8 cellular contexts compared by ENCODE assay signal in genomic region chr19:47601180-47601904, GRCh38. TPM values are rescaled to one million over a fixed set of nuclear protein-coding genes. Genes with fewer than 3 reads are reported as not detected.
A peak's percentile ranks its signal among the peaks of the same experiment; 100 is the strongest.
DNase-seq lines count a peak whose midpoint lies in the region; ATAC-seq and TF ChIP-seq lines count a peak whose summit lies in the region.

No MANE protein-coding gene starts in this region.

- H3K27me3 ChIP-seq in GM23248 (replicated peaks; ENCODE audit: insufficient read depth), result no peaks in the 10 kb centered on the region
- no peaks in the 10 kb centered on the region for H3K27me3 ChIP-seq in rectal smooth muscle tissue (ENCODE audit: control insufficient read depth, insufficient read depth, low read length)

- no peaks in the 10 kb centered on the region for H4K20me1 ChIP-seq in GM23248 (ENCODE audit: insufficient read depth)

- H3K4me3 ChIP-seq in GM23248, result peak overlapping the region; percentile 81
- peak overlapping the region; percentile 94 for H3K4me3 ChIP-seq in SK-N-MC
- H3K4me3 ChIP-seq in fibroblast of pulmonary artery (replicated peaks; ENCODE audit: low read depth, low read length), result peak overlapping the region; percentile 57
- H3K4me3 ChIP-seq in rectal smooth muscle tissue (ENCODE audit: low read length), result peak overlapping the region; percentile 93

- DNase-seq in GM23248 (peak; percentile 5), SK-N-MC (ENCODE audit: low read depth, low spot score) (no peak), fibroblast of pulmonary artery (ENCODE audit: low read depth) (no peak), SK-N-DZ (ENCODE audit: low spot score) (no peak), ACHN (no peak), NCI-H748 (lab: John Stamatoyannopoulos, UW; ENCODE audit: unreplicated experiment) (no peak)

- peak overlapping the region; percentile 85 for H3K9ac ChIP-seq in GM23248
- peak overlapping the region; percentile 92 for H3K9ac ChIP-seq in SK-N-MC (ENCODE audit: insufficient read length)
- no peak overlapping the region for H3K9ac ChIP-seq in rectal smooth muscle tissue (ENCODE audit: low read length)

- H3K9me3 ChIP-seq in GM23248 (ENCODE audit: low read depth) (no peaks in the 10 kb centered on the region), SK-N-MC (ENCODE audit: low read depth, low read length) (no peaks in the 10 kb centered on the region)

- H2AFZ ChIP-seq in GM23248, result peak overlapping the region; percentile 93

- no peak for ATAC-seq in HG03159 (IDR thresholded peaks at IDR 0.05; ENCODE audit: unreplicated experiment)

- peak overlapping the region; percentile 74 for H3K4me2 ChIP-seq in GM23248 (ENCODE audit: unreplicated experiment)

- WGBS in GM23248 (ENCODE audit: low coverage in 1 of 2, low lambda C conversion rate in 2 of 2, missing lambda C conversion rate in 2 of 2), 2 experiments, result 63 to 65% methylated on average over 16 to 17 of the region's 17 CpGs

- H3K4me1 ChIP-seq in GM23248 (ENCODE audit: insufficient read depth) (peaks cover 15% of the 10 kb centered on the region; the same call in 1 of the 2 replicates), rectal smooth muscle tissue (ENCODE audit: control insufficient read depth, insufficient read depth, low read length) (peaks cover 6% of the 10 kb centered on the region)

- no peaks in the 10 kb centered on the region for H3K79me2 ChIP-seq in GM23248 (ENCODE audit: insufficient read depth)

- H3K36me3 ChIP-seq in GM23248 (ENCODE audit: low read depth) (no peaks in the 10 kb centered on the region), SK-N-MC (ENCODE audit: insufficient read depth, low read length) (no peaks in the 10 kb centered on the region), rectal smooth muscle tissue (ENCODE audit: control insufficient read depth, insufficient read depth, low read length) (no peaks in the 10 kb centered on the region)

- H3K9me2 ChIP-seq in GM23248 (ENCODE audit: insufficient read depth), result no peaks in the 10 kb centered on the region

- no peak for TF ChIP-seq CTCF in fibroblast of pulmonary artery (IDR thresholded peaks at IDR 0.05; ENCODE audit: low read length, missing control alignments)

- H3K27ac ChIP-seq in GM23248 (peak overlapping the region; percentile 87), SK-N-MC (0 out of 2 replicates have a peak overlapping the region, but pooled peaks have one; percentile 92), rectal smooth muscle tissue (ENCODE audit: low read depth, low read length) (peak overlapping the region; percentile 95)

- H3F3A ChIP-seq in GM23248 (ENCODE audit: insufficient read depth), result peaks cover 34% of the 10 kb centered on the region

- in situ Hi-C loops in GM23248 (cut with MboI), result no loop called here
- in situ Hi-C loops in ACHN (cut with HindIII; ENCODE audit: low pct_ligation_motif_present, low pct_unique_long_range_greater_than_20kb, low sequenced_read_pairs), result no loop called here

RNA-seq across cellular contexts. Expression of gene BICRA, which starts 7.6 kb away (rescaled TPM):
- 0.86 and 3.8 TPM in 2 replicates for total RNA-seq in GM23248 (2014; rRNA removed; shearing (Covaris generic))
- 0.81 and 1.1 TPM in 2 replicates for polyA plus RNA-seq in GM23248 (2016; fragmentation: Nextera tagmentation; extraction: Ambion mirVana)
- polyA plus RNA-seq in SK-N-DZ (2014; cell fraction: cytosol; rRNA removed), result 0.51 and 0.93 TPM in 2 replicates
- 0.38 and 8.2 TPM in 2 replicates for polyA plus RNA-seq in SK-N-DZ (2014; cell fraction: nucleus; rRNA removed)

RNA-seq across cellular contexts. Expression of gene ZNF541, which starts 28.4 kb away (rescaled TPM):
- total RNA-seq in GM23248 (2014; rRNA removed; shearing (Covaris generic)), result not detected in 2 replicates
- 0.11 and 0.15 TPM in 2 replicates for polyA plus RNA-seq in GM23248 (2016; fragmentation: Nextera tagmentation; extraction: Ambion mirVana)
- 0.05 TPM in 1 of 2 replicates, not detected in the other for polyA plus RNA-seq in SK-N-DZ (2014; cell fraction: cytosol; rRNA removed)
- not detected in 2 replicates for polyA plus RNA-seq in SK-N-DZ (2014; cell fraction: nucleus; rRNA removed)
